Comparison of ENCODE assay signal across 29 cellular contexts in genomic region chr9:100196215-100196614, GRCh38.
"Had no signal": no experiment of that assay in that cellular context is flagged by ENCODE, and none has a peak within 500 bp of the region (broad histone marks: within the 10 kb centered on the region; RNA-seq: fewer than 3 reads in every experiment).

No MANE protein-coding gene starts in this region.

- ATAC-seq: left cardiac atrium; mucosa of descending colon; natural killer cell treated with Interleukin-12 subunit alpha and Interleukin-12 subunit beta and Interleukin-15 and Interleukin-18, amount 100 ng/mL, for 72 hours; psoas muscle; stimulated activated memory B cell treated with anti-CD40 and anti-IgM and Interleukin-4, amounts not matched to agents 10 μg/mL and 1 μg/mL and 100 μg/mL, for 72 hours; stimulated activated naive CD8-positive, alpha-beta T cell treated with anti-CD3 and anti-CD28 coated beads, Interleukin-15, amount 100 ng/mL, for 72 hours; T-cell had no signal

- H3K4me1 Mint-ChIP-seq: activated naive CD4-positive, alpha-beta T cell treated with anti-CD3 and anti-CD28 coated beads, Interleukin-2, amount 10 ng/mL, durations not matched to agents 7 days and 5 days; activated naive CD8-positive, alpha-beta T cell treated with anti-CD3 and anti-CD28 coated beads, Interleukin-2, amount 10 ng/mL, durations not matched to agents 7 days and 5 days; brain; memory B cell; stimulated activated memory B cell treated with anti-CD40 and anti-IgM and Interleukin-4, amounts not matched to agents 10 μg/mL and 1 μg/mL and 100 μg/mL, for 72 hours; stimulated activated naive CD8-positive, alpha-beta T cell treated with anti-CD3 and anti-CD28 coated beads, Interleukin-15, amount 100 ng/mL, for 72 hours; T-cell had no signal

- H3K27me3 Mint-ChIP-seq: activated CD4-positive, alpha-beta memory T cell treated with anti-CD3 and anti-CD28 coated beads for 36 hours; activated naive CD4-positive, alpha-beta T cell treated with anti-CD3 and anti-CD28 coated beads, Interleukin-2, amount 10 ng/mL, durations not matched to agents 7 days and 5 days; activated naive CD8-positive, alpha-beta T cell treated with anti-CD3 and anti-CD28 coated beads, Interleukin-2, amount 10 ng/mL, durations not matched to agents 7 days and 5 days; brain; memory B cell; natural killer cell treated with Interleukin-12 subunit alpha and Interleukin-12 subunit beta and Interleukin-15 and Interleukin-18, amount 100 ng/mL, for 72 hours; stimulated activated memory B cell treated with anti-CD40 and anti-IgM and Interleukin-4, amounts not matched to agents 10 μg/mL and 1 μg/mL and 100 μg/mL, for 72 hours; stimulated activated naive CD8-positive, alpha-beta T cell treated with anti-CD3 and anti-CD28 coated beads, Interleukin-15, amount 100 ng/mL, for 72 hours; T-cell; type B pancreatic cell had no signal

- H3K4me3 Mint-ChIP-seq: activated CD4-positive, alpha-beta memory T cell treated with anti-CD3 and anti-CD28 coated beads for 36 hours; activated naive CD4-positive, alpha-beta T cell treated with anti-CD3 and anti-CD28 coated beads, Interleukin-2, amount 10 ng/mL, durations not matched to agents 7 days and 5 days; activated naive CD8-positive, alpha-beta T cell treated with anti-CD3 and anti-CD28 coated beads, Interleukin-2, amount 10 ng/mL, durations not matched to agents 7 days and 5 days; brain; memory B cell; natural killer cell treated with Interleukin-12 subunit alpha and Interleukin-12 subunit beta and Interleukin-15 and Interleukin-18, amount 100 ng/mL, for 72 hours; stimulated activated memory B cell treated with anti-CD40 and anti-IgM and Interleukin-4, amounts not matched to agents 10 μg/mL and 1 μg/mL and 100 μg/mL, for 72 hours; stimulated activated naive CD8-positive, alpha-beta T cell treated with anti-CD3 and anti-CD28 coated beads, Interleukin-15, amount 100 ng/mL, for 72 hours; T-cell; type B pancreatic cell had no signal

- DNase-seq: activated CD4-positive, alpha-beta memory T cell treated with anti-CD3 and anti-CD28 coated beads for 36 hours; activated CD4-positive, alpha-beta T cell treated with anti-CD3 and anti-CD28 coated beads for 4 hours; activated CD8-positive, alpha-beta memory T cell treated with anti-CD3 and anti-CD28 coated beads, Interleukin-2, amount 50 U/mL, for 4 hours; activated gamma-delta T cell; activated naive CD4-positive, alpha-beta T cell treated with anti-CD3 and anti-CD28 coated beads, Interleukin-2, amount 10 ng/mL, durations not matched to agents 7 days and 5 days; activated naive CD8-positive, alpha-beta T cell treated with anti-CD3 and anti-CD28 coated beads, Interleukin-2, amount 10 ng/mL, durations not matched to agents 7 days and 5 days; activated T-cell treated with anti-CD3 and anti-CD28 coated beads, Interleukin-2, amount 50 U/mL, for 1 hour; caudate nucleus; esophagus squamous epithelium; glutamatergic neuron; left cardiac atrium; mucosa of descending colon; psoas muscle; sigmoid colon; small intestine; stimulated activated CD4-positive, alpha-beta T cell treated with anti-CD3 and anti-CD28 coated beads, Interleukin-1b, Interleukin-23, amount 100 ng/mL, for 48 hours; stimulated activated CD4-positive, alpha-beta T cell treated with anti-CD3 and anti-CD28 coated beads, Interleukin-4, amount 100 ng/mL, for 4 hours; stimulated activated CD8-positive, alpha-beta memory T cell treated with anti-CD3 and anti-CD28 coated beads, Interleukin-4, amount 100 ng/mL, for 48 hours; stimulated activated naive CD8-positive, alpha-beta T cell treated with anti-CD3 and anti-CD28 coated beads, Interleukin-15, amount 100 ng/mL, for 72 hours; substantia nigra; T-cell; uterus had no signal

- H3K4me1 ChIP-seq: ascending aorta, esophagus squamous epithelium, psoas muscle, sigmoid colon, uterus had no signal

- H3K27me3 ChIP-seq: ascending aorta, esophagus squamous epithelium, neutrophil, sigmoid colon, uterus had no signal

- H3K36me3 ChIP-seq: neutrophil, sigmoid colon, uterus had no signal

- H3K27ac Mint-ChIP-seq: activated CD4-positive, alpha-beta memory T cell treated with anti-CD3 and anti-CD28 coated beads for 36 hours; activated naive CD4-positive, alpha-beta T cell treated with anti-CD3 and anti-CD28 coated beads, Interleukin-2, amount 10 ng/mL, durations not matched to agents 7 days and 5 days; activated naive CD8-positive, alpha-beta T cell treated with anti-CD3 and anti-CD28 coated beads, Interleukin-2, amount 10 ng/mL, durations not matched to agents 7 days and 5 days; brain; memory B cell; natural killer cell treated with Interleukin-12 subunit alpha and Interleukin-12 subunit beta and Interleukin-15 and Interleukin-18, amount 100 ng/mL, for 72 hours; stimulated activated memory B cell treated with anti-CD40 and anti-IgM and Interleukin-4, amounts not matched to agents 10 μg/mL and 1 μg/mL and 100 μg/mL, for 72 hours; stimulated activated naive CD8-positive, alpha-beta T cell treated with anti-CD3 and anti-CD28 coated beads, Interleukin-15, amount 100 ng/mL, for 72 hours; T-cell; type B pancreatic cell had no signal

- H3K9me3 ChIP-seq: neutrophil had no signal

- H3K4me3 ChIP-seq: ascending aorta, esophagus squamous epithelium, mucosa of descending colon, psoas muscle, sigmoid colon, uterus had no signal

- H3K27ac ChIP-seq: ascending aorta, esophagus squamous epithelium, neutrophil, psoas muscle, sigmoid colon, uterus had no signal
